Comparison of ENCODE assay signal across 33 cellular contexts in genomic region chr1:180555411-180555810, GRCh38. TPM values are rescaled to one million over a fixed set of nuclear protein-coding genes. Genes with fewer than 3 reads are reported as not detected.
"Had no signal": no experiment of that assay in that cellular context is flagged by ENCODE, and none has a peak within 500 bp of the region (broad histone marks: within the 10 kb centered on the region; RNA-seq: fewer than 3 reads in every experiment).

No MANE protein-coding gene starts in this region.

- H3K4me1 ChIP-seq: parathyroid adenoma, right lobe of liver, sigmoid colon, stomach, thyroid gland, tibial nerve, vagina had no signal

- H3K27ac Mint-ChIP-seq: naive thymus-derived CD4-positive, alpha-beta T cell; natural killer cell; nephron; neural progenitor cell; progenitor cell of endocrine pancreas; stimulated activated effector memory CD8-positive, alpha-beta T cell treated with anti-CD3 and anti-CD28 coated beads, Interleukin-12 subunit alpha, Interleukin-12 subunit beta, amount 100 ng/mL, for 72 hours; stimulated activated naive B cell treated with anti-CD40 and anti-IgM and Interleukin-4, amounts not matched to agents 10 μg/mL and 1 μg/mL and 100 μg/mL, for 72 hours; stimulated activated naive CD8-positive, alpha-beta T cell treated with anti-CD3 and anti-CD28 coated beads, Interleukin-15, Interleukin-2, amounts not matched to agents 100 ng/mL and 50 ng/mL, for 24 hours had no signal

- H3K9me3 Mint-ChIP-seq: natural killer cell; nephron; stimulated activated effector memory CD8-positive, alpha-beta T cell treated with anti-CD3 and anti-CD28 coated beads, Interleukin-12 subunit alpha, Interleukin-12 subunit beta, amount 100 ng/mL, for 72 hours; stimulated activated naive CD8-positive, alpha-beta T cell treated with anti-CD3 and anti-CD28 coated beads, Interleukin-15, Interleukin-2, amounts not matched to agents 100 ng/mL and 50 ng/mL, for 24 hours had no signal

- DNase-seq: naive thymus-derived CD4-positive, alpha-beta T cell; natural killer cell; occipital lobe; ovary; posterior cingulate gyrus; psoas muscle; right cardiac atrium; right lobe of liver; sigmoid colon; small intestine; stimulated activated CD4-positive, alpha-beta T cell treated with anti-CD3 and anti-CD28 coated beads, Interleukin-15, amount 100 ng/mL, for 24 hours; stimulated activated CD4-positive, alpha-beta T cell treated with anti-CD3 and anti-CD28 coated beads, Interleukin-2, amount 100 ng/mL, for 24 hours; stimulated activated CD4-positive, alpha-beta T cell treated with anti-CD3 and anti-CD28 coated beads, Interleukin-2, amount 100 ng/mL, for 48 hours; stimulated activated CD4-positive, alpha-beta T cell treated with anti-CD3 and anti-CD28 coated beads, Interleukin-4, amount 100 ng/mL, for 24 hours; stimulated activated naive B cell treated with anti-CD40 and anti-IgM and Interleukin-4, amounts not matched to agents 10 μg/mL and 1 μg/mL and 100 μg/mL, for 72 hours; stimulated activated naive CD4-positive, alpha-beta T cell treated with Interleukin-2 at 50 U/mL for 16 hours; stomach; thyroid gland had no signal

- H3K4me1 Mint-ChIP-seq: naive thymus-derived CD4-positive, alpha-beta T cell; natural killer cell; nephron; stimulated activated effector memory CD8-positive, alpha-beta T cell treated with anti-CD3 and anti-CD28 coated beads, Interleukin-12 subunit alpha, Interleukin-12 subunit beta, amount 100 ng/mL, for 72 hours; stimulated activated naive B cell treated with anti-CD40 and anti-IgM and Interleukin-4, amounts not matched to agents 10 μg/mL and 1 μg/mL and 100 μg/mL, for 72 hours had no signal

- H3K36me3 Mint-ChIP-seq: naive thymus-derived CD4-positive, alpha-beta T cell; natural killer cell; neural progenitor cell; stimulated activated effector memory CD8-positive, alpha-beta T cell treated with anti-CD3 and anti-CD28 coated beads, Interleukin-12 subunit alpha, Interleukin-12 subunit beta, amount 100 ng/mL, for 72 hours; stimulated activated naive B cell treated with anti-CD40 and anti-IgM and Interleukin-4, amounts not matched to agents 10 μg/mL and 1 μg/mL and 100 μg/mL, for 72 hours had no signal

- H3K9me3 ChIP-seq: ovary, psoas muscle, right lobe of liver, sigmoid colon, stomach, thoracic aorta, thyroid gland, tibial nerve, vagina had no signal

- H3K27ac ChIP-seq: neural progenitor cell, ovary, parathyroid adenoma, psoas muscle, right lobe of liver, sigmoid colon, stomach, thoracic aorta, thyroid gland, tibial nerve, vagina had no signal

- H3K36me3 ChIP-seq: neural progenitor cell, ovary, right lobe of liver, sigmoid colon, stomach, thoracic aorta, thyroid gland, tibial nerve, vagina had no signal

- H3K27me3 Mint-ChIP-seq: progenitor cell of endocrine pancreas had no signal

- H3K4me3 Mint-ChIP-seq: naive thymus-derived CD4-positive, alpha-beta T cell; natural killer cell; nephron; neural progenitor cell; stimulated activated effector memory CD8-positive, alpha-beta T cell treated with anti-CD3 and anti-CD28 coated beads, Interleukin-12 subunit alpha, Interleukin-12 subunit beta, amount 100 ng/mL, for 72 hours; stimulated activated naive B cell treated with anti-CD40 and anti-IgM and Interleukin-4, amounts not matched to agents 10 μg/mL and 1 μg/mL and 100 μg/mL, for 72 hours; stimulated activated naive CD8-positive, alpha-beta T cell treated with anti-CD3 and anti-CD28 coated beads, Interleukin-15, Interleukin-2, amounts not matched to agents 100 ng/mL and 50 ng/mL, for 24 hours had no signal

- H3K4me3 ChIP-seq: neural progenitor cell, ovary, psoas muscle, right lobe of liver, sigmoid colon, stomach, thoracic aorta, thyroid gland, tibial nerve, vagina had no signal

RNA-seq across cellular contexts. Expression of gene OVAAL, which starts 3.4 kb away (rescaled TPM):
- total RNA-seq: naive thymus-derived CD4-positive, alpha-beta T cell; natural killer cell; occipital lobe; osteoblast; ovary; progenitor cell of endocrine pancreas; psoas muscle; renal cortical epithelial cell; right lobe of liver; sigmoid colon; skeletal muscle tissue; stomach; subcutaneous adipose tissue; temporal lobe; thoracic aorta; thyroid gland; tibial nerve; ureter; vagina had no signal
